10 cellular contexts compared by ENCODE assay signal in genomic region chr17:78922876-78923498, GRCh38. TPM values are rescaled to one million over a fixed set of nuclear protein-coding genes. Genes with fewer than 3 reads are reported as not detected.
DNase-seq lines count a peak whose midpoint lies in the region; ATAC-seq and TF ChIP-seq lines count a peak whose summit lies in the region.
"Had no signal": no experiment of that assay in that cellular context is flagged by ENCODE, and none has a peak within 500 bp of the region (broad histone marks: within the 10 kb centered on the region; RNA-seq: fewer than 3 reads in every experiment).

No MANE protein-coding gene starts in this region.

- intact Hi-C loops in vagina (cut with DNase I), result loop anchor here (5.0 to 10.0 kb wide), 2 partner anchors 41 to 52 kb away; partner anchors contain the start of gene LGALS3BP

- no peak for TF ChIP-seq POLR2A in vagina (IDR thresholded peaks at IDR 0.05)

- no peaks in the 10 kb centered on the region for H3K9me3 Mint-ChIP-seq in stimulated activated naive CD8-positive, alpha-beta T cell treated with anti-CD3 and anti-CD28 coated beads, Interleukin-15, Interleukin-2, amounts not matched to agents 100 ng/mL and 50 ng/mL, for 24 hours
- H3K9me3 Mint-ChIP-seq in central memory CD8-positive, alpha-beta T cell, result no peaks in the 10 kb centered on the region

- peak overlapping the region; percentile 74 to 88 for H3K4me3 ChIP-seq in muscle layer of duodenum (ENCODE audit: low read depth in 1 of 2, low read length in 2 of 2)
- H3K4me3 ChIP-seq in vagina, result peak overlapping the region; percentile 66 to 81

- H3K27me3 Mint-ChIP-seq in stimulated activated naive CD8-positive, alpha-beta T cell treated with anti-CD3 and anti-CD28 coated beads, Interleukin-15, Interleukin-2, amounts not matched to agents 100 ng/mL and 50 ng/mL, for 24 hours, result peaks cover 8% of the 10 kb centered on the region
- H3K27me3 Mint-ChIP-seq in central memory CD8-positive, alpha-beta T cell, result peaks cover 71% of the 10 kb centered on the region

- H3K4me3 Mint-ChIP-seq in stimulated activated naive CD8-positive, alpha-beta T cell treated with anti-CD3 and anti-CD28 coated beads, Interleukin-15, Interleukin-2, amounts not matched to agents 100 ng/mL and 50 ng/mL, for 24 hours, result peak overlapping the region; percentile 55
- peak overlapping the region; percentile 34 for H3K4me3 Mint-ChIP-seq in central memory CD8-positive, alpha-beta T cell

- H3K9me3 ChIP-seq in muscle layer of duodenum (ENCODE audit: control insufficient read depth in 1 of 2, low read length in 2 of 2) (no peaks in the 10 kb centered on the region), vagina (no peaks in the 10 kb centered on the region)
- H3K9me3 ChIP-seq: adrenal gland had no signal

- H3K27me3 ChIP-seq in muscle layer of duodenum (ENCODE audit: low read depth, low read length), result no peaks in the 10 kb centered on the region
- H3K27me3 ChIP-seq in vagina, result no peaks in the 10 kb centered on the region
- H3K27me3 ChIP-seq: adrenal gland had no signal

- peaks cover 14% of the 10 kb centered on the region for H3K4me1 Mint-ChIP-seq in stimulated activated naive CD8-positive, alpha-beta T cell treated with anti-CD3 and anti-CD28 coated beads, Interleukin-15, Interleukin-2, amounts not matched to agents 100 ng/mL and 50 ng/mL, for 24 hours (ENCODE audit: low read depth)
- H3K4me1 Mint-ChIP-seq in central memory CD8-positive, alpha-beta T cell, result peaks cover 5% of the 10 kb centered on the region

- H3K27ac ChIP-seq in muscle layer of duodenum (ENCODE audit: low read length) (peak overlapping the region; percentile 72), vagina (peak overlapping the region; percentile 99)

- no peak for DNase-seq in stimulated activated naive CD8-positive, alpha-beta T cell treated with anti-CD3 and anti-CD28 coated beads, Interleukin-15, Interleukin-2, amounts not matched to agents 100 U/mL and 50 U/mL, for 24 hours
- DNase-seq in central memory CD8-positive, alpha-beta T cell (ENCODE audit: low spot score in 2 of 2), result no peak
- DNase-seq in vagina (ENCODE audit: extremely low spot score in 2 of 2) (no peak), NCI-H82 treated with DMSO at 0.1 percent for 48 hours (lab: John Stamatoyannopoulos, UW; ENCODE audit: unreplicated experiment) (no peak), NCI-H345 treated with DMSO at 0.1 percent for 48 hours (lab: John Stamatoyannopoulos, UW; ENCODE audit: unreplicated experiment) (no peak)
- DNase-seq: NCI-H446 treated with DMSO at 0.1 percent for 48 hours had no signal

- H3K27ac Mint-ChIP-seq in stimulated activated naive CD8-positive, alpha-beta T cell treated with anti-CD3 and anti-CD28 coated beads, Interleukin-15, Interleukin-2, amounts not matched to agents 100 ng/mL and 50 ng/mL, for 24 hours, result no peak overlapping the region
- no peak overlapping the region for H3K27ac Mint-ChIP-seq in central memory CD8-positive, alpha-beta T cell (ENCODE audit: low read depth)

- no peaks in the 10 kb centered on the region for H3K36me3 Mint-ChIP-seq in stimulated activated naive CD8-positive, alpha-beta T cell treated with anti-CD3 and anti-CD28 coated beads, Interleukin-15, Interleukin-2, amounts not matched to agents 100 ng/mL and 50 ng/mL, for 24 hours (ENCODE audit: low read depth)
- H3K36me3 Mint-ChIP-seq in central memory CD8-positive, alpha-beta T cell (ENCODE audit: insufficient read depth), result peaks cover 2% of the 10 kb centered on the region

- ATAC-seq in stimulated activated naive CD8-positive, alpha-beta T cell treated with anti-CD3 and anti-CD28 coated beads, Interleukin-15, Interleukin-2, amounts not matched to agents 100 U/mL and 50 U/mL, for 24 hours, result no peak
- no peak for ATAC-seq in central memory CD8-positive, alpha-beta T cell (replicated peaks; ENCODE audit: extremely low read depth, poor library complexity, severe bottlenecking)
- ATAC-seq in HG02610 (IDR thresholded peaks at IDR 0.05; ENCODE audit: unreplicated experiment), result no peak

- no peak for TF ChIP-seq CTCF in vagina (IDR thresholded peaks at IDR 0.05)

- H3K36me3 ChIP-seq in muscle layer of duodenum (ENCODE audit: control insufficient read depth in 1 of 2, insufficient read depth in 2 of 2, low read length in 2 of 2), result no peaks in the 10 kb centered on the region
- H3K36me3 ChIP-seq in vagina, result no peaks in the 10 kb centered on the region
- H3K36me3 ChIP-seq: adrenal gland had no signal

- peaks cover 13 to 62% of the 10 kb centered on the region in 2 donors for H3K4me1 ChIP-seq in muscle layer of duodenum (ENCODE audit: control insufficient read depth in 1 of 2, insufficient read depth in 2 of 2, low read length in 2 of 2)
- H3K4me1 ChIP-seq in vagina, result peaks cover 74% of the 10 kb centered on the region

RNA-seq across cellular contexts. Expression of gene TIMP2, which starts 2.2 kb away (rescaled TPM):
- total RNA-seq in vagina, result 181 TPM

RNA-seq across cellular contexts. Expression of gene CEP295NL, which starts 20.0 kb away (rescaled TPM):
- total RNA-seq in vagina, result 7.9 TPM

RNA-seq across cellular contexts. Expression of gene LGALS3BP, which starts 56.7 kb away (rescaled TPM):
- total RNA-seq in vagina, result 488 TPM
